ENCODE assay signal across 7 cellular contexts in the genomic region with DNA sequence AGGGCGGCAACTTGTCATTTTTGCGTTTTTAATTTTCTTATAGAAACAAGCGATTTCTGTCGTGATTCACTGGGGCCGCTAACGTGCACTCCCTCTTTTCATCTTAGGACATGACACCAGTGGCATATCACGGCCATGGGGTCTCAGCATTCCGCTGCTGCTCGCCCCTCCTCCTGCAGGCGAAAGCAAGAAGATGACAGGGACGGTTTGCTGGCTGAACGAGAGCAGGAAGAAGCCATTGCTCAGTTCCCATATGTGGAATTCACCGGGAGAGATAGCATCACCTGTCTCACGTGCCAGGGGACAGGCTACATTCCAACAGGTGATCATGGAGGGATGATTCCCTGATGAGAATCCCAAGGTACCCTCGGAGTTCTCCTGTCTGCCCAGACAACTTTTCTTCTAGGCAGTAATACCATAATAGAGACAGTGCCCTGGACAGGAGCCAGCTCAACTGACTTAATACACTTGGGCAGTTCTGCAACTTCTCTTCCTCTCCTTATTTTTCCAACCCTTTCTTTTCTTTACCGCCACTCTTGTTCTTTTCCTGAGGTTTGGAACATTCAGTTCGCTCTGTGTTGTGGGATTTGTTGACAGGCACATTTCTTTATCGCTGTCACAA. TPM values are rescaled to one million over a fixed set of nuclear protein-coding genes. Genes with fewer than 3 reads are reported as not detected.
A peak's percentile ranks its signal among the peaks of the same experiment; 100 is the strongest.
DNase-seq lines count a peak whose midpoint lies in the region; TF ChIP-seq lines count a peak whose summit lies in the region.

No MANE protein-coding gene starts in this region.

- no peak for TF ChIP-seq POLR2A in adrenal gland (IDR thresholded peaks at IDR 0.05)

- H3K36me3 ChIP-seq in MM.1S (replicated peaks; ENCODE audit: insufficient read depth, low read length) (peaks cover 6% of the 10 kb centered on the region; the same call in 1 of the 2 replicates), adrenal gland (replicated peaks in 1 of 2) (no peaks in the 10 kb centered on the region), kidney epithelial cell (ENCODE audit: control insufficient read depth, insufficient read depth, low read length) (no peaks in the 10 kb centered on the region)

- H4K20me1 ChIP-seq in MM.1S (ENCODE audit: insufficient read depth, low read length) = no peaks in the 10 kb centered on the region

- peak overlapping the region; percentile 98 for H2AFZ ChIP-seq in MM.1S (ENCODE audit: low read length)

- H3K27me3 ChIP-seq in MM.1S (replicated peaks; ENCODE audit: insufficient read depth, low read length) (no peaks in the 10 kb centered on the region; the same call in 1 of the 2 replicates), adrenal gland (no peaks in the 10 kb centered on the region), kidney epithelial cell (ENCODE audit: control insufficient read depth, insufficient read depth, low read length) (no peaks in the 10 kb centered on the region)

- TF ChIP-seq CTCF in GM12864 (IDR thresholded peaks at IDR 0.05; ENCODE audit: low read depth, low read length, missing control alignments) = no peak
- TF ChIP-seq CTCF in MM.1S (IDR thresholded peaks at IDR 0.05; ENCODE audit: low read length) = no peak
- TF ChIP-seq CTCF in adrenal gland (IDR thresholded peaks at IDR 0.05) = no peak
- TF ChIP-seq CTCF in kidney epithelial cell (IDR thresholded peaks at IDR 0.05; ENCODE audit: insufficient read depth, low read length, poor library complexity, severe bottlenecking) = no peak

- H3F3A ChIP-seq in MM.1S (ENCODE audit: insufficient read depth, low read length) = no peaks in the 10 kb centered on the region

- intact Hi-C loops in adrenal gland (cut with DNase I) = no loop called here

- H3K36me3 Mint-ChIP-seq in stimulated activated naive CD8-positive, alpha-beta T cell treated with anti-CD3 and anti-CD28 coated beads, Interleukin-15, Interleukin-2, amounts not matched to agents 100 ng/mL and 50 ng/mL, for 24 hours (ENCODE audit: low read depth) = peaks cover 49% of the 10 kb centered on the region

- H3K4me3 ChIP-seq in GM12864 (ENCODE audit: low read depth, low read length) (peak overlapping the region; percentile 88), MM.1S (ENCODE audit: low read length) (peak overlapping the region; percentile 99), adrenal gland (peak overlapping the region in 3 of 4 donors; percentile 39 to 100 (median 86)), kidney epithelial cell (ENCODE audit: low read depth, low read length) (peak overlapping the region; percentile 72)

- H3K4me3 Mint-ChIP-seq in stimulated activated naive CD8-positive, alpha-beta T cell treated with anti-CD3 and anti-CD28 coated beads, Interleukin-15, Interleukin-2, amounts not matched to agents 100 ng/mL and 50 ng/mL, for 24 hours = peak overlapping the region; percentile 98

- peak overlapping the region; percentile 87 for H3K4me2 ChIP-seq in MM.1S (ENCODE audit: low read depth, low read length)

- peaks cover 35% of the 10 kb centered on the region for H3K27me3 Mint-ChIP-seq in stimulated activated naive CD8-positive, alpha-beta T cell treated with anti-CD3 and anti-CD28 coated beads, Interleukin-15, Interleukin-2, amounts not matched to agents 100 ng/mL and 50 ng/mL, for 24 hours

- H3K79me2 ChIP-seq in MM.1S (ENCODE audit: low read length) = peaks cover 32% of the 10 kb centered on the region

- H3K27ac ChIP-seq in MM.1S (ENCODE audit: low read length) (no peak overlapping the region), adrenal gland (no peak overlapping the region)

- peak overlapping the region; percentile 93 for H3K27ac Mint-ChIP-seq in stimulated activated naive CD8-positive, alpha-beta T cell treated with anti-CD3 and anti-CD28 coated beads, Interleukin-15, Interleukin-2, amounts not matched to agents 100 ng/mL and 50 ng/mL, for 24 hours

- 15 to 22% (median 17%) methylated on average over 13 to 18 of the region's 18 CpGs for WGBS in adrenal gland, 4 donors

- H3K4me1 ChIP-seq in MM.1S (ENCODE audit: low read length) = peaks cover 8% of the 10 kb centered on the region
- peaks cover 0 to 15% of the 10 kb centered on the region in 2 donors for H3K4me1 ChIP-seq in adrenal gland (replicated peaks in 1 of 2)

- H3K9me3 ChIP-seq in MM.1S (replicated peaks; ENCODE audit: insufficient read depth, low read length) (no peaks in the 10 kb centered on the region), adrenal gland (replicated peaks in 1 of 3) (no peaks in the 10 kb centered on the region)

- peaks cover 27% of the 10 kb centered on the region for H3K4me1 Mint-ChIP-seq in stimulated activated naive CD8-positive, alpha-beta T cell treated with anti-CD3 and anti-CD28 coated beads, Interleukin-15, Interleukin-2, amounts not matched to agents 100 ng/mL and 50 ng/mL, for 24 hours (ENCODE audit: low read depth)

- no peak for DNase-seq in GM12864 (ENCODE audit: low read depth)
- peak; percentile 29 for DNase-seq in MM.1S
- DNase-seq in adrenal gland = peak in 4 of 7 donors; percentile 24 to 62 (median 50)
- DNase-seq in kidney epithelial cell (ENCODE audit: low read depth) = no peak
- no peak for DNase-seq in pons (ENCODE audit: low spot score)
- no peak for DNase-seq in stimulated activated naive CD4-positive, alpha-beta T cell treated with Interleukin-2 at 50 U/mL for 16 hours (lab: John Stamatoyannopoulos, UW)

- no peaks in the 10 kb centered on the region for H3K9me2 ChIP-seq in MM.1S (replicated peaks; ENCODE audit: insufficient read depth, low read length)

- peak overlapping the region; percentile 86 for H3K9ac ChIP-seq in MM.1S (ENCODE audit: low read length)

- no peaks in the 10 kb centered on the region for H3K9me3 Mint-ChIP-seq in stimulated activated naive CD8-positive, alpha-beta T cell treated with anti-CD3 and anti-CD28 coated beads, Interleukin-15, Interleukin-2, amounts not matched to agents 100 ng/mL and 50 ng/mL, for 24 hours

RNA-seq across cellular contexts. Expression of a gene that starts 0.8 kb away (rescaled TPM):
- total RNA-seq in adrenal gland (100 to 1,000 TPM in 2 of 8 donors, 10 to 100 TPM in 6; 28.8 to 119 (median 56.8) TPM), kidney epithelial cell (96.3 and 133 TPM in 2 replicates)
- polyA plus RNA-seq in adrenal gland = 10 to 100 TPM; 24.6 to 51.6 (median 31.5) TPM

RNA-seq across cellular contexts. Expression of a gene that starts 40.1 kb away (rescaled TPM):
- under 1 TPM in 5 of 8 donors, not detected in 3; 0.14 to 0.63 (median 0.26) TPM for total RNA-seq in adrenal gland
- under 1 TPM; 0.07 to 0.20 (median 0.16) TPM for polyA plus RNA-seq in adrenal gland
- total RNA-seq in kidney epithelial cell = 1.7 and 3.8 TPM in 2 replicates

RNA-seq across cellular contexts. Expression of a gene that starts 59.4 kb away (rescaled TPM):
- total RNA-seq in adrenal gland (10 to 100 TPM in 7 of 8 donors, 1 to 10 TPM in 1; 6.9 to 80.1 (median 19.7) TPM), kidney epithelial cell (21.9 and 25.6 TPM in 2 replicates)
- polyA plus RNA-seq in adrenal gland = 10 to 100 TPM in 2 of 3 donors, 1 to 10 TPM in 1; 7.5 to 64.7 (median 15.8) TPM

Comparison
In these comparisons a context has a peak if more than half of its experiments do, and no peak if none do; other contexts are left out.
1. DNase-seq: peak in MM.1S (single experiment) and adrenal gland (4 of 7); none in GM12864 (single experiment), kidney epithelial cell (single experiment), pons (single experiment) and stimulated activated naive CD4-positive, alpha-beta T cell treated with Interleukin-2 at 50 U/mL for 16 hours (single experiment).
2. Peak in every context shown above with its lines, with median percentiles within 50 percentile points of each other: H3K4me3 ChIP-seq.